Comparison of ENCODE assay signal across 1 cellular context in the genomic region with DNA sequence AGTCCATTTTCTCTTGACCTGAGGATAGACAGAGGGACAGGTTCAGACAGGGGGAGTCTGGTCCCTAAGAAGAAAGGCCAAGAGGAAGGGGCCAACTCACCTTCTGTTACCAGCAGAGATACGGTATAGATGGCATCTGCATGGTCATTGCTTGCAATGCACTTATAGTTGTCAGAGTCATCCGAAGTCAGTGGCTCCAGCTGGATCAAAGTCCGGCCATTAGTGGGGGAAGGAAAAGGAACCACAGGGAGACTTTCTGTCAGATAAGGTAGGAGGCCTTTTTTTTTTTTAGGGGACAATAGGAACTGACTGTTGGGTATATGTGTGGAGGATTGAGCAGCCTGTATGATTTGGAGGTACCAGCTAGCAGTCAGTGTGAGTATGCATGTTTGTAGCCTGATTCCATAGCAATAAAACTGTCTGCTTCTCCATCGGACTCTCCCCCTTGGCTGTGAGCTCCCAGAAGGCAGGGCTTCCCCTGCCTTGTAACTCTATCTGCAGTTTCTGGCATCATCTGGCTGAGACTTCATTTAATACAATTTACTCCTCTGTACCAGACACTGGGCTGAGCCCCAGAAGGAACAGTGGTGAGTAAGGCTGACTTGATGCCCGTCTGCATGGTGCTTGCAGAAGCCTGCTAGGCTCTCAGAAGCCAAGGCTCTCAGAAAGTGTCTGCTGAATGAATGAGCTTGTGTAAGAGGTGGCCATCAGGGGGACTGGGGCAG.
TF ChIP-seq lines count a peak whose summit lies in the region.

No MANE protein-coding gene starts in this region.

TF ChIP-seq in WTC11, 78 proteins besides CTCF, POLR2A, EP300 and RAD21 (continued from another document):
- TF ChIP-seq, protein P1, sequence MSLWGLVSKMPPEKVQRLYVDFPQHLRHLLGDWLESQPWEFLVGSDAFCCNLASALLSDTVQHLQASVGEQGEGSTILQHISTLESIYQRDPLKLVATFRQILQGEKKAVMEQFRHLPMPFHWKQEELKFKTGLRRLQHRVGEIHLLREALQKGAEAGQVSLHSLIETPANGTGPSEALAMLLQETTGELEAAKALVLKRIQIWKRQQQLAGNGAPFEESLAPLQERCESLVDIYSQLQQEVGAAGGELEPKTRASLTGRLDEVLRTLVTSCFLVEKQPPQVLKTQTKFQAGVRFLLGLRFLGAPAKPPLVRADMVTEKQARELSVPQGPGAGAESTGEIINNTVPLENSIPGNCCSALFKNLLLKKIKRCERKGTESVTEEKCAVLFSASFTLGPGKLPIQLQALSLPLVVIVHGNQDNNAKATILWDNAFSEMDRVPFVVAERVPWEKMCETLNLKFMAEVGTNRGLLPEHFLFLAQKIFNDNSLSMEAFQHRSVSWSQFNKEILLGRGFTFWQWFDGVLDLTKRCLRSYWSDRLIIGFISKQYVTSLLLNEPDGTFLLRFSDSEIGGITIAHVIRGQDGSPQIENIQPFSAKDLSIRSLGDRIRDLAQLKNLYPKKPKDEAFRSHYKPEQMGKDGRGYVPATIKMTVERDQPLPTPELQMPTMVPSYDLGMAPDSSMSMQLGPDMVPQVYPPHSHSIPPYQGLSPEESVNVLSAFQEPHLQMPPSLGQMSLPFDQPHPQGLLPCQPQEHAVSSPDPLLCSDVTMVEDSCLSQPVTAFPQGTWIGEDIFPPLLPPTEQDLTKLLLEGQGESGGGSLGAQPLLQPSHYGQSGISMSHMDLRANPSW (CRISPR knock-in tag; conservative IDR thresholded peaks at IDR 0.05; ENCODE audit: low read depth): no peak
- no peak; the same call in 1 of the 2 replicates for TF ChIP-seq ZNF232 (CRISPR knock-in tag; IDR thresholded peaks at IDR 0.05)
- TF ChIP-seq ETV6 (CRISPR knock-in tag; IDR thresholded peaks at IDR 0.05): no peak
- TF ChIP-seq ELF4 (CRISPR knock-in tag; IDR thresholded peaks at IDR 0.05; ENCODE audit: low read depth): no peak
- TF ChIP-seq, protein P2, sequence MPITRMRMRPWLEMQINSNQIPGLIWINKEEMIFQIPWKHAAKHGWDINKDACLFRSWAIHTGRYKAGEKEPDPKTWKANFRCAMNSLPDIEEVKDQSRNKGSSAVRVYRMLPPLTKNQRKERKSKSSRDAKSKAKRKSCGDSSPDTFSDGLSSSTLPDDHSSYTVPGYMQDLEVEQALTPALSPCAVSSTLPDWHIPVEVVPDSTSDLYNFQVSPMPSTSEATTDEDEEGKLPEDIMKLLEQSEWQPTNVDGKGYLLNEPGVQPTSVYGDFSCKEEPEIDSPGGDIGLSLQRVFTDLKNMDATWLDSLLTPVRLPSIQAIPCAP (CRISPR knock-in tag; IDR thresholded peaks at IDR 0.05): no peak
- TF ChIP-seq, protein P3, sequence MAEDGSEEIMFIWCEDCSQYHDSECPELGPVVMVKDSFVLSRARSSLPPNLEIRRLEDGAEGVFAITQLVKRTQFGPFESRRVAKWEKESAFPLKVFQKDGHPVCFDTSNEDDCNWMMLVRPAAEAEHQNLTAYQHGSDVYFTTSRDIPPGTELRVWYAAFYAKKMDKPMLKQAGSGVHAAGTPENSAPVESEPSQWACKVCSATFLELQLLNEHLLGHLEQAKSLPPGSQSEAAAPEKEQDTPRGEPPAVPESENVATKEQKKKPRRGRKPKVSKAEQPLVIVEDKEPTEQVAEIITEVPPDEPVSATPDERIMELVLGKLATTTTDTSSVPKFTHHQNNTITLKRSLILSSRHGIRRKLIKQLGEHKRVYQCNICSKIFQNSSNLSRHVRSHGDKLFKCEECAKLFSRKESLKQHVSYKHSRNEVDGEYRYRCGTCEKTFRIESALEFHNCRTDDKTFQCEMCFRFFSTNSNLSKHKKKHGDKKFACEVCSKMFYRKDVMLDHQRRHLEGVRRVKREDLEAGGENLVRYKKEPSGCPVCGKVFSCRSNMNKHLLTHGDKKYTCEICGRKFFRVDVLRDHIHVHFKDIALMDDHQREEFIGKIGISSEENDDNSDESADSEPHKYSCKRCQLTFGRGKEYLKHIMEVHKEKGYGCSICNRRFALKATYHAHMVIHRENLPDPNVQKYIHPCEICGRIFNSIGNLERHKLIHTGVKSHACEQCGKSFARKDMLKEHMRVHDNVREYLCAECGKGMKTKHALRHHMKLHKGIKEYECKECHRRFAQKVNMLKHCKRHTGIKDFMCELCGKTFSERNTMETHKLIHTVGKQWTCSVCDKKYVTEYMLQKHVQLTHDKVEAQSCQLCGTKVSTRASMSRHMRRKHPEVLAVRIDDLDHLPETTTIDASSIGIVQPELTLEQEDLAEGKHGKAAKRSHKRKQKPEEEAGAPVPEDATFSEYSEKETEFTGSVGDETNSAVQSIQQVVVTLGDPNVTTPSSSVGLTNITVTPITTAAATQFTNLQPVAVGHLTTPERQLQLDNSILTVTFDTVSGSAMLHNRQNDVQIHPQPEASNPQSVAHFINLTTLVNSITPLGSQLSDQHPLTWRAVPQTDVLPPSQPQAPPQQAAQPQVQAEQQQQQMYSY (CRISPR knock-in tag; IDR thresholded peaks at IDR 0.05): no peak
